Comparison of ENCODE assay signal across 25 cellular contexts in the genomic region with DNA sequence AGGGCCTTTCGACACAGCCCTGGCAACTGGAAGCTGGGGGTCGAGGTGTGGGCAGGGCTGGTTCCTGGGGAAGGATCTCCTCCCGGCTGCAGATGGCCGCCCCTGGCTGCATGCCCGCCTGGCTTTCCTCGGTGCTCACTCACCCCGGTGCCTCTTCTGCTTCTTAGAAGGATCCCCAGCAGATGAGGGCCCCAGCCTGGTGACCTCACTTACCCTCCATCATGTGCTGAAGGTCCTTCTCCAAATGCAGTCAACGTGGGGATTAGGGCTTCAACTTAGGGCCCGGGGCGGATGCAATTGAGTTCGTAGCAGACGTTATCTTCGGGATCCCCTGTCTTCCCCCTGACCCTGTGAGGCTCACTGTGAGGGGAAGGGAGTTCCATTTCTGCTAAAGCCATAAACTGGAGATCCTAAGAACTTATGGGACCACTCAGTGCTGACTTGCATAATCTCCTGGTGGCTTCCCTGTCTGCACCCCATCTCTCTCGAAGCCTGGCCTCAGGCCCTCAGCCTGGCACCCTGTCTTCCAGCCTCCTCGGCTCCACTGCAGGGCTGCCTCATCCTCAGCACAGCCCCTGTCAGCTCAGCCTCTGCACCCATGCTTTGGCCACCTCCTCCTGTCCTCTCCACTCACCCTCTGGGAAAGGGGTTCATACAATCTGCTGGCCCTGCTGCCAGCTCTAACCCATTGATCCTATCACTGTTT.
DNase-seq lines count a peak whose midpoint lies in the region; ATAC-seq, FAIRE-seq and TF ChIP-seq lines count a peak whose summit lies in the region.
"Had no signal": no experiment of that assay in that cellular context is flagged by ENCODE, and none has a peak within 500 bp of the region (broad histone marks: within the 10 kb centered on the region; RNA-seq: fewer than 3 reads in every experiment).

No MANE protein-coding gene starts in this region.

- H3K27me3 ChIP-seq in GM23248 (replicated peaks; ENCODE audit: insufficient read depth) (no peaks in the 10 kb centered on the region), osteoblast (ENCODE audit: insufficient read depth, low read length) (no peaks in the 10 kb centered on the region), small intestine (ENCODE audit: control insufficient read depth in 2 of 2, insufficient read depth in 2 of 2, low read length in 2 of 2) (no peaks in the 10 kb centered on the region)
- H3K27me3 ChIP-seq: right atrium auricular region had no signal

- in situ Hi-C loops in GM23248 (cut with MboI) = no loop called here

- no peaks in the 10 kb centered on the region for H3K9me3 ChIP-seq in GM23248 (ENCODE audit: low read depth)
- no peaks in the 10 kb centered on the region for H3K9me3 ChIP-seq in osteoblast (ENCODE audit: low read depth, low read length)
- no peaks in the 10 kb centered on the region for H3K9me3 ChIP-seq in small intestine (ENCODE audit: control insufficient read depth, low read depth)
- H3K9me3 ChIP-seq: right atrium auricular region, spleen had no signal

- no peaks in the 10 kb centered on the region for H3F3A ChIP-seq in GM23248 (ENCODE audit: insufficient read depth)

- H4K20me1 ChIP-seq in GM23248 (ENCODE audit: insufficient read depth) = no peaks in the 10 kb centered on the region
- H4K20me1 ChIP-seq in osteoblast (ENCODE audit: insufficient read depth, low read length) = no peaks in the 10 kb centered on the region

- peaks cover 7% of the 10 kb centered on the region for H3K9me3 Mint-ChIP-seq in chondrocyte (ENCODE audit: low read depth)
- no peaks in the 10 kb centered on the region for H3K9me3 Mint-ChIP-seq in activated naive CD4-positive, alpha-beta T cell treated with anti-CD3 and anti-CD28 coated beads, Interleukin-2, amount 50 U/mL, for 72 hours
- H3K9me3 Mint-ChIP-seq: natural killer cell treated with Interleukin-12 subunit alpha and Interleukin-12 subunit beta and Interleukin-15 and Interleukin-18, amount 100 ng/mL, for 72 hours had no signal

- 93 to 95% methylated on average over 15 of the region's 15 CpGs for WGBS in GM23248 (ENCODE audit: low coverage in 1 of 2, low lambda C conversion rate in 2 of 2, missing lambda C conversion rate in 2 of 2), 2 experiments
- 84 to 88% (median 87%) methylated on average over 15 of the region's 15 CpGs for WGBS in small intestine, 3 donors

- no peaks in the 10 kb centered on the region for H3K79me2 ChIP-seq in GM23248 (ENCODE audit: insufficient read depth)
- H3K79me2 ChIP-seq in osteoblast (ENCODE audit: insufficient read depth, low read length) = peaks cover 2% of the 10 kb centered on the region
- H3K79me2 ChIP-seq: parathyroid adenoma had no signal

- no peak for TF ChIP-seq CTCF in AG10803 (conservative IDR thresholded peaks at IDR 0.05; ENCODE audit: low read length)
- no peak for TF ChIP-seq CTCF in chondrocyte (IDR thresholded peaks at IDR 0.05)
- no peak for TF ChIP-seq CTCF in osteoblast (IDR thresholded peaks at IDR 0.05; ENCODE audit: extremely low read depth, low read depth, low read length)

- H3K36me3 Mint-ChIP-seq in chondrocyte (ENCODE audit: low read depth) = peaks cover 22% of the 10 kb centered on the region
- no peaks in the 10 kb centered on the region for H3K36me3 Mint-ChIP-seq in activated naive CD4-positive, alpha-beta T cell treated with anti-CD3 and anti-CD28 coated beads, Interleukin-2, amount 50 U/mL, for 72 hours
- H3K36me3 Mint-ChIP-seq: activated naive CD8-positive, alpha-beta T cell; natural killer cell treated with Interleukin-12 subunit alpha and Interleukin-12 subunit beta and Interleukin-15 and Interleukin-18, amount 100 ng/mL, for 72 hours had no signal

- H3K4me3 Mint-ChIP-seq in chondrocyte (ENCODE audit: unreplicated experiment) = no peak overlapping the region
- H3K4me3 Mint-ChIP-seq: activated naive CD8-positive, alpha-beta T cell; natural killer cell treated with Interleukin-12 subunit alpha and Interleukin-12 subunit beta and Interleukin-15 and Interleukin-18, amount 100 ng/mL, for 72 hours had no signal

- H3K27ac Mint-ChIP-seq in chondrocyte (ENCODE audit: unreplicated experiment) = peak overlapping the region; percentile 69
- H3K27ac Mint-ChIP-seq in activated naive CD4-positive, alpha-beta T cell treated with anti-CD3 and anti-CD28 coated beads, Interleukin-2, amount 50 U/mL, for 72 hours = no peak overlapping the region
- H3K27ac Mint-ChIP-seq: activated naive CD8-positive, alpha-beta T cell; natural killer cell treated with Interleukin-12 subunit alpha and Interleukin-12 subunit beta and Interleukin-15 and Interleukin-18, amount 100 ng/mL, for 72 hours had no signal

- H3K4me1 ChIP-seq in GM23248 (ENCODE audit: insufficient read depth) (peaks cover 32% of the 10 kb centered on the region), osteoblast (ENCODE audit: insufficient read depth, low read length) (peaks cover 34% of the 10 kb centered on the region), small intestine (ENCODE audit: control insufficient read depth in 2 of 2, insufficient read depth in 1 of 2, low read depth in 1 of 2, low read length in 1 of 2) (no peaks in the 10 kb centered on the region)
- H3K4me1 ChIP-seq: parathyroid adenoma had no signal

- FAIRE-seq in small intestine (lab: Jason Lieb, UNC) = no peak
- FAIRE-seq: islet of Langerhans, TTC549 had no signal

- H3K4me3 ChIP-seq in AG10803 (ENCODE audit: low read length) (peak overlapping the region; percentile 13; the same call in 1 of the 2 replicates), GM23248 (peak overlapping the region; percentile 71), osteoblast (ENCODE audit: insufficient read depth, low read length) (no peak overlapping the region), small intestine (ENCODE audit: low read depth in 1 of 2, low read length in 2 of 2) (no peak overlapping the region)
- H3K4me3 ChIP-seq: dorsolateral prefrontal cortex, right atrium auricular region, spleen had no signal

- H3K4me1 Mint-ChIP-seq in chondrocyte (ENCODE audit: low read depth) = peaks cover 76% of the 10 kb centered on the region

- ATAC-seq in GM18861 (IDR thresholded peaks at IDR 0.05; ENCODE audit: unreplicated experiment) = no peak
- no peak for ATAC-seq in activated naive CD4-positive, alpha-beta T cell treated with anti-CD3 and anti-CD28 coated beads, Interleukin-2, amount 50 U/mL, for 72 hours
- ATAC-seq: left ventricle myocardium superior had no signal

- no peaks in the 10 kb centered on the region for H3K27me3 Mint-ChIP-seq in chondrocyte (ENCODE audit: low read depth)

- H2AFZ ChIP-seq in GM23248 = peak overlapping the region; percentile 47; the same call in 1 of the 2 replicates
- no peak overlapping the region for H2AFZ ChIP-seq in osteoblast (ENCODE audit: low read length)
- H2AFZ ChIP-seq: parathyroid adenoma had no signal

- no peaks in the 10 kb centered on the region for H3K9me2 ChIP-seq in GM23248 (ENCODE audit: insufficient read depth)

- peak overlapping the region; percentile 91 for H3K9ac ChIP-seq in GM23248
- H3K9ac ChIP-seq: parathyroid adenoma had no signal

- no peaks in the 10 kb centered on the region for H3K36me3 ChIP-seq in GM23248 (ENCODE audit: low read depth)
- H3K36me3 ChIP-seq in osteoblast (ENCODE audit: insufficient read depth, low read length) = peaks cover 5% of the 10 kb centered on the region
- H3K36me3 ChIP-seq in small intestine (ENCODE audit: control insufficient read depth in 2 of 2, insufficient read depth in 2 of 2, low read length in 2 of 2) = no peaks in the 10 kb centered on the region
- H3K36me3 ChIP-seq: right atrium auricular region, spleen had no signal

- no peak for DNase-seq in AG10803 (ENCODE audit: low read depth)
- DNase-seq in GM23248 = no peak
- DNase-seq in chondrocyte (ENCODE audit: low spot score) = no peak
- peak; percentile 58 for DNase-seq in osteoblast (ENCODE audit: insufficient read length, low spot score, missing footprints)
- DNase-seq in small intestine = no peak
- DNase-seq in activated naive CD4-positive, alpha-beta T cell treated with anti-CD3 and anti-CD28 coated beads, Interleukin-2, amount 50 U/mL, for 72 hours (ENCODE audit: low spot score in 2 of 2) = no peak
- DNase-seq: activated CD4-positive, alpha-beta T cell treated with anti-CD3 and anti-CD28 coated beads, Interleukin-2, amount 50 U/mL, for 48 hours; Calu3; DND-41; dorsolateral prefrontal cortex; HCEC 1CT; left ventricle myocardium superior; NCI-H1092 treated with DMSO at 0.1 percent for 48 hours; NCI-H1930; NCI-H69; spleen; T-helper 1 cell; trophoblast cell had no signal

- H3K4me2 ChIP-seq in GM23248 (ENCODE audit: unreplicated experiment) = peak overlapping the region; percentile 72
- no peak overlapping the region for H3K4me2 ChIP-seq in osteoblast (ENCODE audit: insufficient read depth, low read length)

- peak overlapping the region; percentile 91; the same call in 1 of the 2 replicates for H3K27ac ChIP-seq in GM23248
- peak overlapping the region; percentile 99 for H3K27ac ChIP-seq in osteoblast (ENCODE audit: low read depth, low read length)
- no peak overlapping the region for H3K27ac ChIP-seq in small intestine (ENCODE audit: low read depth in 1 of 2, low read length in 1 of 2)
- H3K27ac ChIP-seq: dorsolateral prefrontal cortex, parathyroid adenoma, spleen had no signal

Comparison
In these comparisons a context has a peak if more than half of its experiments do, and no peak if none do; other contexts are left out.
1. H3K4me3 ChIP-seq: peak in AG10803 (single experiment) and GM23248 (single experiment); none in osteoblast (single experiment) and small intestine (0 of 2).
2. H3K27ac ChIP-seq: peak in GM23248 (single experiment) and osteoblast (single experiment); none in small intestine (0 of 2).